In the genomic region with DNA sequence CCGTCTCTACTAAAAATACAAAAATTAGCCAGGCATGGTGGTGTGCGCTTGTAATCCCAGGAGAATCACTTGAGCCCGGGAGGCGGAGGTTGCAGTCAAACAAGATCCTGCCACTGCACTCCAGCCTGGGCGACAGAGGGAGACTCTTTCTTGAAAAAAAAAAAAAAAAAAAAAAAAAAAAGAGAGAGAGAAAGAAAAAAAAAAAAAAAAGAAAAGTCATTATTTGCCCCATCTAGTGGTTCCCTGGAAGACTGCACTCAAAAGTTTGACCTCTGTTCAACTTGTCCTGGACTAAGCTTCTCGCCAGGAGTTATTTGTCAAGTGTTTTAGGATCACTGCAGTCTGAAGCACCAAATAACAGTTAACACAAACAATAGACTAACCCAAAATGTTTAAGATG, we compare ENCODE assay signal across 7 cellular contexts. TPM values are rescaled to one million over a fixed set of nuclear protein-coding genes. Genes with fewer than 3 reads are reported as not detected.
DNase-seq lines count a peak whose midpoint lies in the region; ATAC-seq and TF ChIP-seq lines count a peak whose summit lies in the region.

No MANE protein-coding gene starts in this region.

- peak; percentile 48 for TF ChIP-seq CTCF in choroid plexus epithelial cell (conservative IDR thresholded peaks at IDR 0.05; ENCODE audit: low read depth, low read length)

- ATAC-seq in GM19035 (IDR thresholded peaks at IDR 0.05; ENCODE audit: unreplicated experiment), result peak; percentile 76
- ATAC-seq in GM21576 (IDR thresholded peaks at IDR 0.05; ENCODE audit: unreplicated experiment), result no peak
- no peak for ATAC-seq in GM18870 (IDR thresholded peaks at IDR 0.05; ENCODE audit: unreplicated experiment)

- DNase-seq in KBM-7 (peak; percentile 64), choroid plexus epithelial cell (ENCODE audit: low read depth) (peak; percentile 15), renal cortical epithelial cell (ENCODE audit: low read depth) (peak; percentile 8), UCSD-AML1 (lab: John Stamatoyannopoulos, UW; ENCODE audit: unreplicated experiment) (no peak)

- no peak overlapping the region for H3K4me3 ChIP-seq in choroid plexus epithelial cell (ENCODE audit: low read depth, low read length)

- in situ Hi-C loops in KBM-7 (cut with MboI; ENCODE audit: low pct_unique_long_range_greater_than_20kb, low sequenced_read_pairs), result no loop called here

RNA-seq across cellular contexts. Expression of a gene that starts 45.3 kb away (rescaled TPM):
- not detected in 2 replicates for total RNA-seq in renal cortical epithelial cell
